Comparison of ENCODE assay signal across 17 cellular contexts in the genomic region with DNA sequence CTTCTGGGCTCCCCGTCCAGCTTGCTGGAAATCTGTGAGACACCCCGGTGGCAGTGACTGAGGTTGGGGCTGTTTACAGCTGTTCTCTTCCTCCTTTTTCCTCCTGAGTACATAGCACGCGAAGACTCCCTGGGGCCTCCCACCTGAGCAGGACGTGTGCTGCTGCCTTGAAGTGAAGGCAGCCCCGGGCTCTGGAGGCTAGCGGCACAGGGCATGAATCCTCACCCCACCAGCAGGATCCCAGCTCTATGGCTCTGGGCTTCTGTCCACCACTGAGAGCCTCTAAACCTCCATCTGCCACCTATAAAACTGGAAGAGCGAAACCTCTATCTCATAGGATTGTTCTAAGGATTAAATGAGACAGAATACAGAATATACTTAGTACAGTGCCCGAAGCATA.
"Had no signal": no experiment of that assay in that cellular context is flagged by ENCODE, and none has a peak within 500 bp of the region (broad histone marks: within the 10 kb centered on the region; RNA-seq: fewer than 3 reads in every experiment).

No MANE protein-coding gene starts in this region.

- H3K27ac ChIP-seq: body of pancreas, epithelial cell of prostate, pancreas, testis had no signal

- H3K4me3 ChIP-seq: body of pancreas, pancreas, testis had no signal

- H3K36me3 ChIP-seq: pancreas had no signal

- H3K27ac Mint-ChIP-seq: activated CD4-positive, alpha-beta memory T cell treated with anti-CD3 and anti-CD28 coated beads for 36 hours; activated CD8-positive, alpha-beta memory T cell treated with anti-CD3 and anti-CD28 coated beads, Interleukin-2, amount 10 ng/mL, durations not matched to agents 7 days and 5 days; activated naive CD8-positive, alpha-beta T cell; activated T-cell treated with anti-CD3 and anti-CD28 coated beads, Interleukin-2, amount 50 U/mL, for 24 hours; stimulated activated naive CD8-positive, alpha-beta T cell treated with anti-CD3 and anti-CD28 coated beads, Interleukin-15, amount 100 ng/mL, for 72 hours had no signal

- H3K27me3 ChIP-seq: body of pancreas, pancreas, testis had no signal

- H3K9me3 Mint-ChIP-seq: activated CD4-positive, alpha-beta memory T cell treated with anti-CD3 and anti-CD28 coated beads for 36 hours; activated T-cell treated with anti-CD3 and anti-CD28 coated beads, Interleukin-2, amount 50 U/mL, for 24 hours; naive B cell; stimulated activated naive CD8-positive, alpha-beta T cell treated with anti-CD3 and anti-CD28 coated beads, Interleukin-15, amount 100 ng/mL, for 72 hours had no signal

- H3K4me1 ChIP-seq: body of pancreas, pancreas, testis had no signal

- H3K4me1 Mint-ChIP-seq: naive B cell; stimulated activated naive CD8-positive, alpha-beta T cell treated with anti-CD3 and anti-CD28 coated beads, Interleukin-15, amount 100 ng/mL, for 72 hours had no signal

- ATAC-seq: activated CD8-positive, alpha-beta memory T cell treated with anti-CD3 and anti-CD28 coated beads, Interleukin-2, amount 10 ng/mL, durations not matched to agents 7 days and 5 days; body of pancreas; left lobe of liver; pancreas; stimulated activated naive CD8-positive, alpha-beta T cell treated with anti-CD3 and anti-CD28 coated beads, Interleukin-15, amount 100 ng/mL, for 72 hours had no signal

- H3K36me3 Mint-ChIP-seq: activated CD4-positive, alpha-beta memory T cell treated with anti-CD3 and anti-CD28 coated beads for 36 hours; activated CD8-positive, alpha-beta memory T cell treated with anti-CD3 and anti-CD28 coated beads, Interleukin-2, amount 10 ng/mL, durations not matched to agents 7 days and 5 days; activated naive CD8-positive, alpha-beta T cell; naive B cell had no signal

- DNase-seq: activated CD4-positive, alpha-beta memory T cell treated with anti-CD3 and anti-CD28 coated beads for 36 hours; activated CD8-positive, alpha-beta memory T cell treated with anti-CD3 and anti-CD28 coated beads, Interleukin-2, amount 10 ng/mL, durations not matched to agents 7 days and 5 days; activated T-cell treated with anti-CD3 and anti-CD28 coated beads, Interleukin-2, amount 50 U/mL, for 24 hours; amniotic stem cell; body of pancreas; central memory CD4-positive, alpha-beta T cell; effector memory CD4-positive, alpha-beta T cell; foreskin melanocyte; islet precursor cell; naive B cell; pancreas; stimulated activated CD4-positive, alpha-beta T cell treated with anti-CD3 and anti-CD28 coated beads, Interleukin-1b, Interleukin-23, amount 100 ng/mL, for 48 hours; stimulated activated naive CD8-positive, alpha-beta T cell treated with anti-CD3 and anti-CD28 coated beads, Interleukin-15, amount 100 ng/mL, for 72 hours; testis had no signal

- H3K4me3 Mint-ChIP-seq: activated CD4-positive, alpha-beta memory T cell treated with anti-CD3 and anti-CD28 coated beads for 36 hours; activated CD8-positive, alpha-beta memory T cell treated with anti-CD3 and anti-CD28 coated beads, Interleukin-2, amount 10 ng/mL, durations not matched to agents 7 days and 5 days; activated naive CD8-positive, alpha-beta T cell; activated T-cell treated with anti-CD3 and anti-CD28 coated beads, Interleukin-2, amount 50 U/mL, for 24 hours; naive B cell; stimulated activated naive CD8-positive, alpha-beta T cell treated with anti-CD3 and anti-CD28 coated beads, Interleukin-15, amount 100 ng/mL, for 72 hours had no signal

- H3K9me3 ChIP-seq: body of pancreas, pancreas, testis had no signal

- H3K27me3 Mint-ChIP-seq: activated CD4-positive, alpha-beta memory T cell treated with anti-CD3 and anti-CD28 coated beads for 36 hours; activated naive CD8-positive, alpha-beta T cell; activated T-cell treated with anti-CD3 and anti-CD28 coated beads, Interleukin-2, amount 50 U/mL, for 24 hours; naive B cell; stimulated activated naive CD8-positive, alpha-beta T cell treated with anti-CD3 and anti-CD28 coated beads, Interleukin-15, amount 100 ng/mL, for 72 hours had no signal
